ENCODE assay signal across 8 cellular contexts in genomic region chr5:100901851-100902341, GRCh38. TPM values are rescaled to one million over a fixed set of nuclear protein-coding genes. Genes with fewer than 3 reads are reported as not detected.
A peak's percentile ranks its signal among the peaks of the same experiment; 100 is the strongest.
DNase-seq lines count a peak whose midpoint lies in the region; ATAC-seq and TF ChIP-seq lines count a peak whose summit lies in the region.

No MANE protein-coding gene starts in this region.

- H3K27ac Mint-ChIP-seq in activated naive CD8-positive, alpha-beta T cell treated with anti-CD3 and anti-CD28 coated beads, Interleukin-2, amount 50 U/mL, for 24 hours: peak overlapping the region; percentile 100

- TF ChIP-seq CTCF in 22Rv1 (IDR thresholded peaks at IDR 0.05): no peak

- H3K4me1 ChIP-seq in iPS-15b (ENCODE audit: control insufficient read depth, insufficient read depth, low read length): peaks cover 8% of the 10 kb centered on the region

- ATAC-seq in GM21717 (IDR thresholded peaks at IDR 0.05; ENCODE audit: unreplicated experiment): peak; percentile 8
- ATAC-seq in activated naive CD8-positive, alpha-beta T cell treated with anti-CD3 and anti-CD28 coated beads, Interleukin-2, amount 50 U/mL, for 24 hours: peak; percentile 4
- no peak for ATAC-seq in HG03175 (IDR thresholded peaks at IDR 0.05; ENCODE audit: unreplicated experiment)

- H3K9ac ChIP-seq in iPS-15b (ENCODE audit: low read depth, low read length): no peak overlapping the region

- peak overlapping the region; percentile 87 for H3K4me3 ChIP-seq in iPS-15b (ENCODE audit: low read depth, low read length)
- peak overlapping the region; percentile 65 for H3K4me3 ChIP-seq in skeletal muscle cell (ENCODE audit: low read depth, low read length)

- peaks cover 22% of the 10 kb centered on the region for H3K36me3 Mint-ChIP-seq in activated naive CD8-positive, alpha-beta T cell treated with anti-CD3 and anti-CD28 coated beads, Interleukin-2, amount 50 U/mL, for 24 hours (ENCODE audit: low read depth)

- H3K4me3 Mint-ChIP-seq in activated naive CD8-positive, alpha-beta T cell treated with anti-CD3 and anti-CD28 coated beads, Interleukin-2, amount 50 U/mL, for 24 hours: peak overlapping the region; percentile 99

- no peaks in the 10 kb centered on the region for H3K9me3 ChIP-seq in iPS-15b (ENCODE audit: control insufficient read depth, insufficient read depth, low read length)

- in situ Hi-C loops in SK-MEL-5 (cut with HindIII; ENCODE audit: low pct_unique_long_range_greater_than_20kb, low sequenced_read_pairs): no loop called here

- H3K27me3 ChIP-seq in iPS-15b (ENCODE audit: control insufficient read depth, insufficient read depth, low read length): peaks cover 68% of the 10 kb centered on the region

- peak overlapping the region; percentile 75 for H3K27ac ChIP-seq in 22Rv1

- peak; percentile 15 for DNase-seq in SK-MEL-5 (ENCODE audit: low read depth, low spot score)
- DNase-seq in activated naive CD8-positive, alpha-beta T cell treated with anti-CD3 and anti-CD28 coated beads, Interleukin-2, amount 50 U/mL, for 24 hours: peak; percentile 53
- DNase-seq in skeletal muscle cell (ENCODE audit: low read depth): no peak
- no peak for DNase-seq in NCI-H524 treated with DMSO at 0.1 percent for 48 hours (lab: John Stamatoyannopoulos, UW)

- no peaks in the 10 kb centered on the region for H3K9me3 Mint-ChIP-seq in activated naive CD8-positive, alpha-beta T cell treated with anti-CD3 and anti-CD28 coated beads, Interleukin-2, amount 50 U/mL, for 24 hours

- no peaks in the 10 kb centered on the region for H3K36me3 ChIP-seq in iPS-15b (ENCODE audit: control insufficient read depth, insufficient read depth, low read length)

- no peaks in the 10 kb centered on the region for H3K27me3 Mint-ChIP-seq in activated naive CD8-positive, alpha-beta T cell treated with anti-CD3 and anti-CD28 coated beads, Interleukin-2, amount 50 U/mL, for 24 hours

- H3K4me1 Mint-ChIP-seq in activated naive CD8-positive, alpha-beta T cell treated with anti-CD3 and anti-CD28 coated beads, Interleukin-2, amount 50 U/mL, for 24 hours: peaks cover 40% of the 10 kb centered on the region

RNA-seq across cellular contexts. Expression of gene ST8SIA4, which starts 1.2 kb away (rescaled TPM):
- 2.0 and 2.1 TPM in 2 replicates for total RNA-seq in SK-MEL-5 (2014; rRNA removed; shearing (Covaris generic))
- 1.8 and 2.1 TPM in 2 replicates for polyA plus RNA-seq in SK-MEL-5 (2015; cell fraction: cytosol; rRNA removed)
- polyA plus RNA-seq in SK-MEL-5 (2015; cell fraction: nucleus; rRNA removed): 0.37 and 2.1 TPM in 2 replicates

Comparison
In these comparisons a context has a peak if more than half of its experiments do, and no peak if none do; other contexts are left out.
1. DNase-seq: peak in SK-MEL-5 (single experiment) and activated naive CD8-positive, alpha-beta T cell treated with anti-CD3 and anti-CD28 coated beads, Interleukin-2, amount 50 U/mL, for 24 hours (single experiment); none in skeletal muscle cell (single experiment) and NCI-H524 treated with DMSO at 0.1 percent for 48 hours (single experiment).